1 cellular context compared by ENCODE assay signal in genomic region chr20:36830791-36831691, GRCh38.
TF ChIP-seq lines count a peak whose summit lies in the region.

No MANE protein-coding gene starts in this region.

TF ChIP-seq in GM23338, 12 proteins besides CTCF, POLR2A, EP300 and RAD21 (continued from another document):
- no peak for TF ChIP-seq ZNF462 (CRISPR knock-in tag; IDR thresholded peaks at IDR 0.05)
- TF ChIP-seq EZH2 (IDR thresholded peaks at IDR 0.05; ENCODE audit: low read depth, unreplicated experiment) = no peak
- no peak for TF ChIP-seq STAT1 (IDR thresholded peaks at IDR 0.05; ENCODE audit: unreplicated experiment)
- no peak for TF ChIP-seq ETS1 (IDR thresholded peaks at IDR 0.05)
